8 cellular contexts compared by ENCODE assay signal in the genomic region with DNA sequence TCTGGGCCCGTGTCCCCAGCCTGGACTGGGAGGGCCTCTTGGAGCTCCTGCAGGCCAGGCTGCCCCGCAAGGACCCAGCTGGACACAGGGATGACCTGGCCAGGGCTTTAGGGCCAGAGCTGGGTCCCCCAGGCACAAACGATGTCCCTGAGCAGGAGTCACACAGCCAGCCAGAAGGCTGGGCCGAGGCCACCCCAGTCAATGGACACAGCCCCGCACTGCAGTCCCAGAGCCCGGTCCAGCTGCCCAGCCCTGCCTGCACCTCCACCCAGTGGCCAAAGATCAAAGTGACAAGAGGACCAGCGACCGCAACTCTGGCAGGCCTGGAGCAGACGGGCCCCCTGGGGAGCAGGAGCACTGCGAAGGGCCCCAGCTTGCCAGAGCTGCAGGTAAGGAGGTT. TPM values are rescaled to one million over a fixed set of nuclear protein-coding genes. Genes with fewer than 3 reads are reported as not detected.
DNase-seq lines count a peak whose midpoint lies in the region; ATAC-seq, FAIRE-seq and TF ChIP-seq lines count a peak whose summit lies in the region.
"Had no signal": no experiment of that assay in that cellular context is flagged by ENCODE, and none has a peak within 500 bp of the region (broad histone marks: within the 10 kb centered on the region; RNA-seq: fewer than 3 reads in every experiment).

No MANE protein-coding gene starts in this region.

- DNase-seq in HFFc6 (no peak), GM12878 (ENCODE audit: low read depth, low spot score) (no peak), iPS-NIHi7 (ENCODE audit: extremely low spot score) (peak; percentile 83), thoracic aorta (ENCODE audit: low spot score) (no peak), NOMO-1 treated with DMSO at 0.1 percent for 48 hours (lab: John Stamatoyannopoulos, UW; ENCODE audit: unreplicated experiment) (no peak)
- DNase-seq: KBM-7 had no signal

- TF ChIP-seq CTCF in HFFc6 (IDR thresholded peaks at IDR 0.05) = peak; percentile 75
- TF ChIP-seq CTCF in GM12878 (IDR thresholded peaks at IDR 0.05 in 2 of 3, conservative IDR thresholded peaks at IDR 0.05 in 1 of 3; ENCODE audit: control insufficient read depth in 2 of 3, extremely low read depth in 1 of 3, insufficient read depth in 1 of 3, low read depth in 3 of 3, low read length in 3 of 3) = no peak
- TF ChIP-seq CTCF in thoracic aorta (IDR thresholded peaks at IDR 0.05) = peak; percentile 30

- FAIRE-seq in GM12878 (lab: Jason Lieb, UNC) = no peak

- H3K9ac ChIP-seq in GM12878 (ENCODE audit: control insufficient read depth, insufficient read depth, low read length) = no peak overlapping the region

- H3K27me3 Mint-ChIP-seq in HFFc6 (ENCODE audit: insufficient read depth) = peaks cover 16% of the 10 kb centered on the region

- TF ChIP-seq RAD21 in GM12878 (IDR thresholded peaks at IDR 0.05; ENCODE audit: insufficient read depth, low read depth, low read length) = no peak

- H3K27ac Mint-ChIP-seq in HFFc6 = no peak overlapping the region

- H3K4me3 ChIP-seq in GM12878 (no peak overlapping the region), thoracic aorta (no peak overlapping the region)

- BruUV-seq in GM12878 (replicated peaks; lab: Mats Ljungman, UMichigan) = no TSS peak

- no peak overlapping the region for H3K4me2 ChIP-seq in GM12878 (ENCODE audit: control insufficient read depth, insufficient read depth)

- CTCF ChIA-PET in GM12878 (lab: Yijun Ruan, JAX) = no interaction called here

- H2AFZ ChIP-seq in GM12878 (ENCODE audit: control insufficient read depth, low read depth, low read length) = no peak overlapping the region

- TF ChIP-seq POLR2A in GM12878 (IDR thresholded peaks at IDR 0.05; ENCODE audit: low read depth, low read length) = no peak

- H3K79me2 ChIP-seq in GM12878 (ENCODE audit: control insufficient read depth, insufficient read depth, low read length) = no peaks in the 10 kb centered on the region

- RAD21 ChIA-PET in GM12878 (lab: Charles Lee; ENCODE audit: unreplicated experiment) = no interaction called here

- H3K9me3 ChIP-seq in GM12878 (replicated peaks; ENCODE audit: control insufficient read depth, insufficient read depth, low read length) (no peaks in the 10 kb centered on the region), thoracic aorta (no peaks in the 10 kb centered on the region)

- H3K27ac ChIP-seq in GM12878 (ENCODE audit: control insufficient read depth, insufficient read depth) (no peak overlapping the region), thoracic aorta (no peak overlapping the region)

- POLR2A ChIA-PET in GM12878 (lab: Charles Lee) = no interaction called here

- H3K9me3 Mint-ChIP-seq in HFFc6 = no peaks in the 10 kb centered on the region

- H3K36me3 ChIP-seq in GM12878 (ENCODE audit: control insufficient read depth in 2 of 2, insufficient read depth in 2 of 2, low read length in 1 of 2) (no peaks in the 10 kb centered on the region), thoracic aorta (no peaks in the 10 kb centered on the region)

- H3K4me3 Mint-ChIP-seq in HFFc6 = no peak overlapping the region

- no peaks in the 10 kb centered on the region for H3K4me1 ChIP-seq in GM12878 (ENCODE audit: control insufficient read depth, insufficient read depth, low read length)
- H3K4me1 ChIP-seq in thoracic aorta (ENCODE audit: control insufficient read depth in 1 of 2, low read depth in 2 of 2) = no peaks in the 10 kb centered on the region

- WGBS in GM12878 (ENCODE audit: insufficient coverage, insufficient replicate concordance, low lambda C conversion rate, missing lambda C conversion rate) = 52% methylated on average over 10 of the region's 10 CpGs

- ATAC-seq in GM12878 = peak; percentile 22; the same call in 2 of the 3 replicates
- no peak for ATAC-seq in thoracic aorta (ENCODE audit: insufficient number of reproducible peaks, low FRiP score, low read depth)
- ATAC-seq in HG02678 (IDR thresholded peaks at IDR 0.05; ENCODE audit: unreplicated experiment) = no peak
- ATAC-seq in GM18861 (IDR thresholded peaks at IDR 0.05; ENCODE audit: unreplicated experiment) = no peak

- no peaks in the 10 kb centered on the region for H4K20me1 ChIP-seq in GM12878 (ENCODE audit: control insufficient read depth, insufficient read depth)

- H3K4me1 Mint-ChIP-seq in HFFc6 (ENCODE audit: low read depth) = peaks cover 12% of the 10 kb centered on the region

- TF ChIP-seq EP300 in GM12878 (IDR thresholded peaks at IDR 0.05; ENCODE audit: borderline replicate concordance in 1 of 2, control insufficient read depth in 1 of 2, low read depth in 2 of 2, low read length in 2 of 2) = no peak

- no peaks in the 10 kb centered on the region for H3K36me3 Mint-ChIP-seq in HFFc6 (ENCODE audit: low read depth)

- H3K27me3 ChIP-seq in GM12878 (replicated peaks in 1 of 2; ENCODE audit: control insufficient read depth in 2 of 2, insufficient read depth in 2 of 2, low read length in 1 of 2) (no peaks in the 10 kb centered on the region), thoracic aorta (replicated peaks; ENCODE audit: insufficient read depth) (no peaks in the 10 kb centered on the region)

- in situ Hi-C loops in GM12878 (cut with MboI) = no loop called here

- SMC1A ChIA-PET in GM12878 (lab: Charles Lee; ENCODE audit: uncharacterized antibody, unreplicated experiment) = no interaction called here

- intact Hi-C loops in GM12878 (cut with micrococcal nuclease; ENCODE audit: unreplicated experiment) = no loop called here

RNA-seq across cellular contexts. Expression of a gene that starts 38.2 kb away (rescaled TPM):
- 10 to 100 TPM; 74.3 to 92.5 (median 91.6) TPM for total RNA-seq in HFFc6 (2021; fragmentation: NEBNext Ultra II Directional; extraction: Animal tissue kit (Norgen Biotek cat#: 25700))
- total RNA-seq in GM12878 (2013; cell fraction: nucleolus; rRNA removed) = 25.1 and 25.6 TPM in 2 replicates
- 18.0 and 21.0 TPM in 2 replicates for total RNA-seq in GM12878 (2014; rRNA removed)
- total RNA-seq in GM12878 (2014; rRNA removed; fragmentation: Illumina TruSeq; extraction: Trizol) = 9.6 and 10.7 TPM in 2 replicates
- 20.5 and 23.6 TPM in 2 replicates for total RNA-seq in GM12878 (2021)
- polyA plus RNA-seq in GM12878 (2011; ENCODE audit: low read depth) = 4.2 TPM
- polyA plus RNA-seq in GM12878 (2011; rRNA removed) = 6.7 and 10.6 TPM in 2 replicates
- 17.0 and 19.4 TPM in 2 replicates for polyA plus RNA-seq in GM12878 (2011; cell fraction: cytosol; rRNA removed)
- 24.2 and 29.4 TPM in 2 replicates for polyA plus RNA-seq in GM12878 (2011; cell fraction: nucleus; rRNA removed)
- 13.8 and 16.5 TPM in 2 replicates for polyA plus RNA-seq in GM12878 (2012)
- polyA plus RNA-seq in GM12878 (2014; fragmentation: Illumina TruSeq; extraction: Trizol) = 8.9 and 13.1 TPM in 2 replicates
- polyA plus RNA-seq in GM12878 (2014; fragmentation: Nextera tagmentation; extraction: Ambion mirVana) = under 1 TPM; 0.21 to 0.53 TPM
- 19.5 and 20.1 TPM in 2 replicates for polyA plus RNA-seq in GM12878 (2014; rRNA removed)
- polyA plus RNA-seq in GM12878 (2016; fragmentation: Nextera tagmentation; extraction: Ambion mirVana) = 10 to 100 TPM in 1 of 2 experiments, 1 to 10 TPM in 1; 4.2 to 19.9 TPM
- 26.6 and 34.0 TPM in 2 replicates for polyA minus RNA-seq in GM12878 (2011; rRNA and poly(A)+ RNA removed)
- 7.7 and 7.8 TPM in 2 replicates for polyA minus RNA-seq in GM12878 (2011; cell fraction: cytosol; rRNA and poly(A)+ RNA removed)
- 12.5 and 21.6 TPM in 2 replicates for polyA minus RNA-seq in GM12878 (2011; cell fraction: nucleus; rRNA and poly(A)+ RNA removed)
- total RNA-seq in thoracic aorta = 100 to 1,000 TPM; 126 to 146 TPM

RNA-seq across cellular contexts. Expression of a gene that starts 48.9 kb away (rescaled TPM):
- 10 to 100 TPM; 17.7 to 29.6 (median 26.9) TPM for total RNA-seq in HFFc6 (2021; fragmentation: NEBNext Ultra II Directional; extraction: Animal tissue kit (Norgen Biotek cat#: 25700))
- total RNA-seq in GM12878 (2013; cell fraction: nucleolus; rRNA removed) = 24.0 and 33.8 TPM in 2 replicates
- 42.1 and 43.2 TPM in 2 replicates for total RNA-seq in GM12878 (2014; rRNA removed)
- total RNA-seq in GM12878 (2014; rRNA removed; fragmentation: Illumina TruSeq; extraction: Trizol) = 34.2 and 40.5 TPM in 2 replicates
- total RNA-seq in GM12878 (2021) = 36.5 and 37.0 TPM in 2 replicates
- 10.0 TPM for polyA plus RNA-seq in GM12878 (2011; ENCODE audit: low read depth)
- 23.1 and 25.8 TPM in 2 replicates for polyA plus RNA-seq in GM12878 (2011; rRNA removed)
- 22.1 and 36.9 TPM in 2 replicates for polyA plus RNA-seq in GM12878 (2011; cell fraction: cytosol; rRNA removed)
- polyA plus RNA-seq in GM12878 (2011; cell fraction: nucleus; rRNA removed) = 38.6 and 48.7 TPM in 2 replicates
- 14.2 and 20.3 TPM in 2 replicates for polyA plus RNA-seq in GM12878 (2012)
- polyA plus RNA-seq in GM12878 (2014; fragmentation: Illumina TruSeq; extraction: Trizol) = 15.5 and 43.2 TPM in 2 replicates
- polyA plus RNA-seq in GM12878 (2014; fragmentation: Nextera tagmentation; extraction: Ambion mirVana) = 10 to 100 TPM in 1 of 2 experiments, 1 to 10 TPM in 1; 3.3 to 12.9 TPM
- 41.7 and 49.8 TPM in 2 replicates for polyA plus RNA-seq in GM12878 (2014; rRNA removed)
- polyA plus RNA-seq in GM12878 (2016; fragmentation: Nextera tagmentation; extraction: Ambion mirVana) = 10 to 100 TPM; 64.6 to 69.4 TPM
- polyA minus RNA-seq in GM12878 (2011; rRNA and poly(A)+ RNA removed) = 5.6 and 12.4 TPM in 2 replicates
- 9.0 and 9.5 TPM in 2 replicates for polyA minus RNA-seq in GM12878 (2011; cell fraction: cytosol; rRNA and poly(A)+ RNA removed)
- 5.2 and 12.5 TPM in 2 replicates for polyA minus RNA-seq in GM12878 (2011; cell fraction: nucleus; rRNA and poly(A)+ RNA removed)
- 10 to 100 TPM; 11.1 to 58.9 TPM for total RNA-seq in thoracic aorta

RNA-seq across cellular contexts. Expression of a gene that starts 59.6 kb away (rescaled TPM):
- 1,000 to 10,000 TPM; 5,326 to 7,192 (median 6,673) TPM for total RNA-seq in HFFc6 (2021; fragmentation: NEBNext Ultra II Directional; extraction: Animal tissue kit (Norgen Biotek cat#: 25700))
- total RNA-seq in GM12878 (2013; cell fraction: nucleolus; rRNA removed) = 71.4 and 74.1 TPM in 2 replicates
- total RNA-seq in GM12878 (2014; rRNA removed) (1,028 and 1,163 TPM in 2 replicates), GM12878 (2014; rRNA removed; fragmentation: Illumina TruSeq; extraction: Trizol) (508 and 518 TPM in 2 replicates), GM12878 (2021) (636 and 637 TPM in 2 replicates), thoracic aorta (1,000 to 10,000 TPM; 1,470 to 1,957 TPM)
- polyA plus RNA-seq in GM12878 (2011; ENCODE audit: low read depth) = 1,837 TPM
- polyA plus RNA-seq in GM12878 (2011; rRNA removed) (690 and 1,889 TPM in 2 replicates), GM12878 (2014; fragmentation: Illumina TruSeq; extraction: Trizol) (56.5 and 312 TPM in 2 replicates), GM12878 (2014; fragmentation: Nextera tagmentation; extraction: Ambion mirVana) (100 to 1,000 TPM; 571 TPM), GM12878 (2014; rRNA removed) (1,386 and 1,631 TPM in 2 replicates), GM12878 (2016; fragmentation: Nextera tagmentation; extraction: Ambion mirVana) (100 to 1,000 TPM; 777 to 791 TPM)
- 2,989 and 3,872 TPM in 2 replicates for polyA plus RNA-seq in GM12878 (2011; cell fraction: cytosol; rRNA removed)
- polyA plus RNA-seq in GM12878 (2011; cell fraction: nucleus; rRNA removed) = 1,936 and 2,514 TPM in 2 replicates
- 1,111 and 1,241 TPM in 2 replicates for polyA plus RNA-seq in GM12878 (2012)
- 796 and 1,494 TPM in 2 replicates for polyA minus RNA-seq in GM12878 (2011; rRNA and poly(A)+ RNA removed)
- polyA minus RNA-seq in GM12878 (2011; cell fraction: cytosol; rRNA and poly(A)+ RNA removed) = 213 and 229 TPM in 2 replicates
- 191 and 194 TPM in 2 replicates for polyA minus RNA-seq in GM12878 (2011; cell fraction: nucleus; rRNA and poly(A)+ RNA removed)

Comparison
In these comparisons a context has a peak if more than half of its experiments do, and no peak if none do; other contexts are left out.
1. CTCF ChIP-seq: peak in HFFc6 (single experiment) and thoracic aorta (single experiment); none in GM12878 (0 of 3).